In genomic region chr5:40904205-40904993, GRCh38 we compare ENCODE assay signal across 8 cellular contexts. TPM values are rescaled to one million over a fixed set of nuclear protein-coding genes. Genes with fewer than 3 reads are reported as not detected.
DNase-seq lines count a peak whose midpoint lies in the region; ATAC-seq, FAIRE-seq and TF ChIP-seq lines count a peak whose summit lies in the region.

No MANE protein-coding gene starts in this region.

- no peaks in the 10 kb centered on the region for H3K36me3 ChIP-seq in PC-3 (ENCODE audit: low read depth, low read length)
- no peaks in the 10 kb centered on the region for H3K36me3 ChIP-seq in bronchial epithelial cell (ENCODE audit: control insufficient read depth, insufficient read depth, low read length)

- H3K27me3 ChIP-seq in PC-3 (ENCODE audit: low read length) (no peaks in the 10 kb centered on the region), bronchial epithelial cell (ENCODE audit: control insufficient read depth, insufficient read depth, low read length) (no peaks in the 10 kb centered on the region)

- peak; percentile 86 for TF ChIP-seq RAD21 in Ishikawa (IDR thresholded peaks at IDR 0.05; ENCODE audit: low read depth)

- no TSS peak for BruUV-seq in PC-3 (replicated peaks; lab: Mats Ljungman, UMichigan)

- peaks cover 20% of the 10 kb centered on the region for H3K4me1 ChIP-seq in PC-3 (ENCODE audit: insufficient read depth, low read length)

- intact Hi-C loops in PC-3 (cut with micrococcal nuclease) (loop anchor here (1.0 to 10.0 kb wide), 8 partner anchors 83 to 736 kb away; no protein-coding TSS in a partner anchor), left colon (cut with DNase I, micrococcal nuclease) (no loop called here)

- H3K9me3 ChIP-seq in PC-3 (ENCODE audit: low read length), result no peaks in the 10 kb centered on the region

- no peak overlapping the region for H3K4me2 ChIP-seq in PC-3 (ENCODE audit: low read length)

- no peak for FAIRE-seq in bronchial epithelial cell (lab: Jason Lieb, UNC)

- H4K20me1 ChIP-seq in PC-3 (ENCODE audit: low read length), result no peaks in the 10 kb centered on the region

- H3F3A ChIP-seq in PC-3 (ENCODE audit: low read length, unreplicated experiment), result no peaks in the 10 kb centered on the region

- POLR2A ChIA-PET in PC-3 (lab: Charles Lee; ENCODE audit: unreplicated experiment), result interaction anchor here (0.7 kb wide), 1 partner anchor 84 kb away, joined by 4 read pairs; no protein-coding TSS in a partner anchor

- CTCF ChIA-PET in PC-3 (lab: Charles Lee), result interaction anchor here (0.5 to 1.1 kb wide), 14 partner anchors 11 to 737 kb away, joined by 3 to 12 read pairs (median 4); no protein-coding TSS in a partner anchor

- H2AFZ ChIP-seq in PC-3 (ENCODE audit: low read length), result peak overlapping the region; percentile 32

- H3K4me3 ChIP-seq in PC-3 (ENCODE audit: low read length), result no peak overlapping the region
- no peak overlapping the region for H3K4me3 ChIP-seq in bronchial epithelial cell (ENCODE audit: low read depth, low read length)

- H3K79me2 ChIP-seq in PC-3 (ENCODE audit: low read length), result no peaks in the 10 kb centered on the region

- H3K27ac ChIP-seq in PC-3 (ENCODE audit: low read length), result no peak overlapping the region

- no peaks in the 10 kb centered on the region for H3K9me2 ChIP-seq in PC-3 (replicated peaks; ENCODE audit: low read length)

- no peak overlapping the region for H3K9ac ChIP-seq in PC-3 (ENCODE audit: low read length)

- TF ChIP-seq CTCF in PC-3 (conservative IDR thresholded peaks at IDR 0.05; ENCODE audit: low read depth, low read length), result peak; percentile 99
- peak; percentile 97 for TF ChIP-seq CTCF in bronchial epithelial cell (IDR thresholded peaks at IDR 0.05; ENCODE audit: insufficient read depth, low read length, severe bottlenecking)

- no peak for TF ChIP-seq EP300 in Ishikawa (IDR thresholded peaks at IDR 0.05; ENCODE audit: borderline replicate concordance)

- peak; percentile 11 for DNase-seq in activated naive CD4-positive, alpha-beta T cell treated with Interleukin-2 at 50 U/mL for 16 hours
- DNase-seq in activated naive CD4-positive, alpha-beta T cell (lab: John Stamatoyannopoulos, UW), result no peak
- DNase-seq in PC-3 (peak; percentile 90), bronchial epithelial cell (ENCODE audit: low read depth) (peak; percentile 55), left colon (peak; percentile 54 to 61), stromal cell of bone marrow (ENCODE audit: low read depth) (peak; percentile 77)

- ATAC-seq in GM21786 (IDR thresholded peaks at IDR 0.05; ENCODE audit: unreplicated experiment), result peak; percentile 77
- ATAC-seq in PC-3, result peak; percentile 96
- ATAC-seq in left colon, result peak; percentile 89

TF ChIP-seq in Ishikawa, 13 proteins besides CTCF, POLR2A, EP300 and RAD21:
- TF ChIP-seq NFIC (IDR thresholded peaks at IDR 0.05), result no peak
- TF ChIP-seq FOXM1 (IDR thresholded peaks at IDR 0.05; ENCODE audit: borderline replicate concordance, low read depth), result no peak
- TF ChIP-seq, protein P1, sequence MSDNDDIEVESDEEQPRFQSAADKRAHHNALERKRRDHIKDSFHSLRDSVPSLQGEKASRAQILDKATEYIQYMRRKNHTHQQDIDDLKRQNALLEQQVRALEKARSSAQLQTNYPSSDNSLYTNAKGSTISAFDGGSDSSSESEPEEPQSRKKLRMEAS (IDR thresholded peaks at IDR 0.05), result no peak
- TF ChIP-seq, protein P2, sequence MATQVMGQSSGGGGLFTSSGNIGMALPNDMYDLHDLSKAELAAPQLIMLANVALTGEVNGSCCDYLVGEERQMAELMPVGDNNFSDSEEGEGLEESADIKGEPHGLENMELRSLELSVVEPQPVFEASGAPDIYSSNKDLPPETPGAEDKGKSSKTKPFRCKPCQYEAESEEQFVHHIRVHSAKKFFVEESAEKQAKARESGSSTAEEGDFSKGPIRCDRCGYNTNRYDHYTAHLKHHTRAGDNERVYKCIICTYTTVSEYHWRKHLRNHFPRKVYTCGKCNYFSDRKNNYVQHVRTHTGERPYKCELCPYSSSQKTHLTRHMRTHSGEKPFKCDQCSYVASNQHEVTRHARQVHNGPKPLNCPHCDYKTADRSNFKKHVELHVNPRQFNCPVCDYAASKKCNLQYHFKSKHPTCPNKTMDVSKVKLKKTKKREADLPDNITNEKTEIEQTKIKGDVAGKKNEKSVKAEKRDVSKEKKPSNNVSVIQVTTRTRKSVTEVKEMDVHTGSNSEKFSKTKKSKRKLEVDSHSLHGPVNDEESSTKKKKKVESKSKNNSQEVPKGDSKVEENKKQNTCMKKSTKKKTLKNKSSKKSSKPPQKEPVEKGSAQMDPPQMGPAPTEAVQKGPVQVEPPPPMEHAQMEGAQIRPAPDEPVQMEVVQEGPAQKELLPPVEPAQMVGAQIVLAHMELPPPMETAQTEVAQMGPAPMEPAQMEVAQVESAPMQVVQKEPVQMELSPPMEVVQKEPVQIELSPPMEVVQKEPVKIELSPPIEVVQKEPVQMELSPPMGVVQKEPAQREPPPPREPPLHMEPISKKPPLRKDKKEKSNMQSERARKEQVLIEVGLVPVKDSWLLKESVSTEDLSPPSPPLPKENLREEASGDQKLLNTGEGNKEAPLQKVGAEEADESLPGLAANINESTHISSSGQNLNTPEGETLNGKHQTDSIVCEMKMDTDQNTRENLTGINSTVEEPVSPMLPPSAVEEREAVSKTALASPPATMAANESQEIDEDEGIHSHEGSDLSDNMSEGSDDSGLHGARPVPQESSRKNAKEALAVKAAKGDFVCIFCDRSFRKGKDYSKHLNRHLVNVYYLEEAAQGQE (IDR thresholded peaks at IDR 0.05; ENCODE audit: low read depth), result no peak
- TF ChIP-seq EGR1 (IDR thresholded peaks at IDR 0.05), result no peak
- TF ChIP-seq CEBPB (IDR thresholded peaks at IDR 0.05), result no peak
- TF ChIP-seq CREB1 (IDR thresholded peaks at IDR 0.05; ENCODE audit: low read depth), result no peak
- no peak for TF ChIP-seq TCF12 (IDR thresholded peaks at IDR 0.05; ENCODE audit: low read depth)
- no peak for TF ChIP-seq TEAD4 (IDR thresholded peaks at IDR 0.05)
- no peak for TF ChIP-seq ZBTB7A (IDR thresholded peaks at IDR 0.05; ENCODE audit: low read depth)
- TF ChIP-seq TAF1 (IDR thresholded peaks at IDR 0.05; ENCODE audit: low read depth), result no peak
- TF ChIP-seq USF1 (IDR thresholded peaks at IDR 0.05), result no peak
- TF ChIP-seq YY1 (IDR thresholded peaks at IDR 0.05; ENCODE audit: low read depth), result no peak
TF ChIP-seq in Ishikawa: peak in this region for 0.

RNA-seq across cellular contexts. Expression of gene C7, which starts 4.9 kb away (rescaled TPM):
- total RNA-seq in PC-3 (2014; rRNA removed), result not detected in 2 replicates
- under 0.01 TPM in 1 of 2 replicates, not detected in the other for total RNA-seq in bronchial epithelial cell
- total RNA-seq in left colon, result 10 to 100 TPM; 18.4 to 59.9 TPM

Comparison
In these comparisons a context has a peak if more than half of its experiments do, and no peak if none do; other contexts are left out.
1. DNase-seq: peak in activated naive CD4-positive, alpha-beta T cell treated with Interleukin-2 at 50 U/mL for 16 hours (single experiment), PC-3 (single experiment), bronchial epithelial cell (single experiment), left colon (2 of 2) and stromal cell of bone marrow (single experiment); none in activated naive CD4-positive, alpha-beta T cell (0 of 4).
2. RNA of gene C7, which starts 4.9 kb away (total RNA-seq): 18.4 to 59.9 TPM in left colon; not detected in PC-3 and under 0.01 TPM in bronchial epithelial cell; every median in the first group is over 10 times any median in the second.
3. Peak in every context shown above with its lines, with median percentiles within 50 percentile points of each other: ATAC-seq.